19 cellular contexts compared by ENCODE assay signal in the genomic region with DNA sequence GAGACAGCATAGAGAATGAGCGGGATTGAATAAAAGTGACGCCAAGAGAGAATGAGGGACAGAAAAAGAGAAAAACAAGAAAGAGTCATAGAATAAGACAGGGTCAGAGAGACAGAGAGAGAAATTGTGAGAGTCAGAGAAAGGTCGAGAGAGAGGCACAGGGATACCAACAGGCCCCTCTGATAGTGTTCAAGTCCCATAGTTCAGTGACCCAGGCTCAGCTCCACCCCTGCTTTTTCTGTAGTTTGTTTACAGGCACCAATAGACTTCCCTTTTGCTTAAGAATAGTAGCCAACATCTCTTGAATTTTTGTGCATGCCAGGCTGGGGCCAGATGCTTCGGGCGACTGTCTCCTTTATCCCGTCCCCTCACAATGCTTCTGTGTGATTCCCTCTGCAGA.
DNase-seq lines count a peak whose midpoint lies in the region; ATAC-seq and TF ChIP-seq lines count a peak whose summit lies in the region.
"Had no signal": no experiment of that assay in that cellular context is flagged by ENCODE, and none has a peak within 500 bp of the region (broad histone marks: within the 10 kb centered on the region; RNA-seq: fewer than 3 reads in every experiment).

No MANE protein-coding gene starts in this region.

- POLR2A ChIA-PET in HEK293 (lab: Yijun Ruan, JAX) = no interaction called here
- POLR2A ChIA-PET in WTC11 (lab: Charles Lee) = no interaction called here

- CTCF ChIA-PET in HEK293 (lab: Yijun Ruan, JAX) (interaction anchor here (0.7 to 18.8 kb wide), 7 partner anchors 23 to 687 kb away, joined by 3 to 263 read pairs (median 3); no protein-coding TSS in a partner anchor), WTC11 (lab: Charles Lee) (interaction anchor here (0.8 to 2.9 kb wide), 5 partner anchors 13 to 347 kb away, joined by 3 to 7 read pairs (median 4); no protein-coding TSS in a partner anchor)

- no peak overlapping the region for H3K4me3 ChIP-seq in HEK293 (ENCODE audit: low read depth, low read length)
- H3K4me3 ChIP-seq in sigmoid colon = no peak overlapping the region
- H3K4me3 ChIP-seq: A549 had no signal

- H3K4me1 Mint-ChIP-seq in WTC11 = peaks cover 4% of the 10 kb centered on the region; the same call in 1 of the 2 replicates

- no peaks in the 10 kb centered on the region for H3K9me3 ChIP-seq in HEK293 (ENCODE audit: control insufficient read depth, insufficient read depth, low read depth, low read length)
- no peaks in the 10 kb centered on the region for H3K9me3 ChIP-seq in sigmoid colon
- H3K9me3 ChIP-seq: A549 had no signal

- no peak overlapping the region for H3K27ac Mint-ChIP-seq in WTC11
- H3K27ac Mint-ChIP-seq: CD4-positive, alpha-beta T cell; H9 had no signal

- peaks cover 4% of the 10 kb centered on the region; the same call in 1 of the 2 replicates for H3K4me1 ChIP-seq in HEK293 (ENCODE audit: control insufficient read depth, insufficient read depth, low read length)
- peaks cover 0 to 31% (median 22%) of the 10 kb centered on the region in 4 donors for H3K4me1 ChIP-seq in sigmoid colon
- H3K4me1 ChIP-seq: A549 had no signal

- TF ChIP-seq EP300 in sigmoid colon (IDR thresholded peaks at IDR 0.05) = no peak

- WGBS in sigmoid colon, 2 donors = 90 to 92% methylated on average over 6 of the region's 6 CpGs

- H3K4me3 Mint-ChIP-seq in WTC11 = no peak overlapping the region
- H3K4me3 Mint-ChIP-seq: CD4-positive, alpha-beta T cell; H9 had no signal

- TF ChIP-seq CTCF in HEK293 (tag by site-specific recombination; IDR thresholded peaks at IDR 0.05) (no peak), WTC11 (IDR thresholded peaks at IDR 0.05) (no peak), sigmoid colon (IDR thresholded peaks at IDR 0.05) (no peak)

- no peaks in the 10 kb centered on the region for H3K27me3 ChIP-seq in sigmoid colon

- no peak for TF ChIP-seq POLR2A in sigmoid colon (IDR thresholded peaks at IDR 0.05)

- no peaks in the 10 kb centered on the region for H3K27me3 Mint-ChIP-seq in WTC11 (ENCODE audit: low read depth)
- H3K27me3 Mint-ChIP-seq: CD4-positive, alpha-beta T cell had no signal

- no peak overlapping the region for H3K27ac ChIP-seq in HEK293 (ENCODE audit: extremely low read depth, low read depth, low read length)
- H3K27ac ChIP-seq in sigmoid colon = no peak overlapping the region
- H3K27ac ChIP-seq: A549, C4-2B, HL-60 had no signal

- H3K36me3 ChIP-seq in HEK293 (ENCODE audit: control insufficient read depth in 2 of 2, insufficient read depth in 1 of 2, low read length in 2 of 2) = no peaks in the 10 kb centered on the region
- H3K36me3 ChIP-seq in sigmoid colon = no peaks in the 10 kb centered on the region

- no peaks in the 10 kb centered on the region for H3K36me3 Mint-ChIP-seq in WTC11

- ATAC-seq in WTC11 (0 out of 2 replicates have a peak, but pooled peaks have one; percentile 22), HG02678 (IDR thresholded peaks at IDR 0.05; ENCODE audit: unreplicated experiment) (no peak)
- ATAC-seq: A549 had no signal

- intact Hi-C loops in sigmoid colon (cut with DNase I) = no loop called here

- no peaks in the 10 kb centered on the region for H3K9me3 Mint-ChIP-seq in WTC11
- H3K9me3 Mint-ChIP-seq: H9 had no signal

- DNase-seq in WTC11 (ENCODE audit: low spot score) (no peak), islet precursor cell (peak; percentile 29), sigmoid colon (peak; percentile 4), glomerular visceral epithelial cell (ENCODE audit: extremely low spot score) (no peak), middle frontal gyrus (ENCODE audit: extremely low spot score, low spot score) (no peak), RKO (ENCODE audit: low spot score) (no peak)
- DNase-seq: AML-193; CD4-positive, alpha-beta T cell; DMS153; DMS79; GF-D8; H9; IMR-90; KBM-7 had no signal

TF ChIP-seq in HEK293, 187 proteins besides CTCF, POLR2A, EP300 and RAD21:
- TF ChIP-seq, protein P1, sequence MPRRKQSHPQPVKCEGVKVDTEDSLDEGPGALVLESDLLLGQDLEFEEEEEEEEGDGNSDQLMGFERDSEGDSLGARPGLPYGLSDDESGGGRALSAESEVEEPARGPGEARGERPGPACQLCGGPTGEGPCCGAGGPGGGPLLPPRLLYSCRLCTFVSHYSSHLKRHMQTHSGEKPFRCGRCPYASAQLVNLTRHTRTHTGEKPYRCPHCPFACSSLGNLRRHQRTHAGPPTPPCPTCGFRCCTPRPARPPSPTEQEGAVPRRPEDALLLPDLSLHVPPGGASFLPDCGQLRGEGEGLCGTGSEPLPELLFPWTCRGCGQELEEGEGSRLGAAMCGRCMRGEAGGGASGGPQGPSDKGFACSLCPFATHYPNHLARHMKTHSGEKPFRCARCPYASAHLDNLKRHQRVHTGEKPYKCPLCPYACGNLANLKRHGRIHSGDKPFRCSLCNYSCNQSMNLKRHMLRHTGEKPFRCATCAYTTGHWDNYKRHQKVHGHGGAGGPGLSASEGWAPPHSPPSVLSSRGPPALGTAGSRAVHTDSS (tag by site-specific recombination; IDR thresholded peaks at IDR 0.05) = no peak
- no peak for TF ChIP-seq ZNF24 (tag by site-specific recombination; IDR thresholded peaks at IDR 0.05)
- TF ChIP-seq PRDM1 (tag by site-specific recombination; IDR thresholded peaks at IDR 0.05) = peak; percentile 43; the same call in 1 of the 2 replicates

TF ChIP-seq in WTC11, 78 proteins besides CTCF, POLR2A, EP300 and RAD21 (continues in another document):
- TF ChIP-seq, protein P2, sequence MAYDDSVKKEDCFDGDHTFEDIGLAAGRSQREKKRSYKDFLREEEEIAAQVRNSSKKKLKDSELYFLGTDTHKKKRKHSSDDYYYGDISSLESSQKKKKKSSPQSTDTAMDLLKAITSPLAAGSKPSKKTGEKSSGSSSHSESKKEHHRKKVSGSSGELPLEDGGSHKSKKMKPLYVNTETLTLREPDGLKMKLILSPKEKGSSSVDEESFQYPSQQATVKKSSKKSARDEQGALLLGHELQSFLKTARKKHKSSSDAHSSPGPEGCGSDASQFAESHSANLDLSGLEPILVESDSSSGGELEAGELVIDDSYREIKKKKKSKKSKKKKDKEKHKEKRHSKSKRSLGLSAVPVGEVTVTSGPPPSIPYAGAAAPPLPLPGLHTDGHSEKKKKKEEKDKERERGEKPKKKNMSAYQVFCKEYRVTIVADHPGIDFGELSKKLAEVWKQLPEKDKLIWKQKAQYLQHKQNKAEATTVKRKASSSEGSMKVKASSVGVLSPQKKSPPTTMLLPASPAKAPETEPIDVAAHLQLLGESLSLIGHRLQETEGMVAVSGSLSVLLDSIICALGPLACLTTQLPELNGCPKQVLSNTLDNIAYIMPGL (CRISPR knock-in tag; IDR thresholded peaks at IDR 0.05) = no peak
- TF ChIP-seq, protein P3, sequence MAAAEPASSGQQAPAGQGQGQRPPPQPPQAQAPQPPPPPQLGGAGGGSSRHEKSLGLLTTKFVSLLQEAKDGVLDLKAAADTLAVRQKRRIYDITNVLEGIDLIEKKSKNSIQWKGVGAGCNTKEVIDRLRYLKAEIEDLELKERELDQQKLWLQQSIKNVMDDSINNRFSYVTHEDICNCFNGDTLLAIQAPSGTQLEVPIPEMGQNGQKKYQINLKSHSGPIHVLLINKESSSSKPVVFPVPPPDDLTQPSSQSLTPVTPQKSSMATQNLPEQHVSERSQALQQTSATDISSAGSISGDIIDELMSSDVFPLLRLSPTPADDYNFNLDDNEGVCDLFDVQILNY (CRISPR knock-in tag; IDR thresholded peaks at IDR 0.05) = no peak
- TF ChIP-seq, protein P4, sequence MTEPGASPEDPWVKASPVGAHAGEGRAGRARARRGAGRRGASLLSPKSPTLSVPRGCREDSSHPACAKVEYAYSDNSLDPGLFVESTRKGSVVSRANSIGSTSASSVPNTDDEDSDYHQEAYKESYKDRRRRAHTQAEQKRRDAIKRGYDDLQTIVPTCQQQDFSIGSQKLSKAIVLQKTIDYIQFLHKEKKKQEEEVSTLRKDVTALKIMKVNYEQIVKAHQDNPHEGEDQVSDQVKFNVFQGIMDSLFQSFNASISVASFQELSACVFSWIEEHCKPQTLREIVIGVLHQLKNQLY (CRISPR knock-in tag; IDR thresholded peaks at IDR 0.05) = no peak
- TF ChIP-seq, protein P5, sequence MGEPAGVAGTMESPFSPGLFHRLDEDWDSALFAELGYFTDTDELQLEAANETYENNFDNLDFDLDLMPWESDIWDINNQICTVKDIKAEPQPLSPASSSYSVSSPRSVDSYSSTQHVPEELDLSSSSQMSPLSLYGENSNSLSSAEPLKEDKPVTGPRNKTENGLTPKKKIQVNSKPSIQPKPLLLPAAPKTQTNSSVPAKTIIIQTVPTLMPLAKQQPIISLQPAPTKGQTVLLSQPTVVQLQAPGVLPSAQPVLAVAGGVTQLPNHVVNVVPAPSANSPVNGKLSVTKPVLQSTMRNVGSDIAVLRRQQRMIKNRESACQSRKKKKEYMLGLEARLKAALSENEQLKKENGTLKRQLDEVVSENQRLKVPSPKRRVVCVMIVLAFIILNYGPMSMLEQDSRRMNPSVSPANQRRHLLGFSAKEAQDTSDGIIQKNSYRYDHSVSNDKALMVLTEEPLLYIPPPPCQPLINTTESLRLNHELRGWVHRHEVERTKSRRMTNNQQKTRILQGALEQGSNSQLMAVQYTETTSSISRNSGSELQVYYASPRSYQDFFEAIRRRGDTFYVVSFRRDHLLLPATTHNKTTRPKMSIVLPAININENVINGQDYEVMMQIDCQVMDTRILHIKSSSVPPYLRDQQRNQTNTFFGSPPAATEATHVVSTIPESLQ (CRISPR knock-in tag; IDR thresholded peaks at IDR 0.05) = no peak
- TF ChIP-seq, protein P6, sequence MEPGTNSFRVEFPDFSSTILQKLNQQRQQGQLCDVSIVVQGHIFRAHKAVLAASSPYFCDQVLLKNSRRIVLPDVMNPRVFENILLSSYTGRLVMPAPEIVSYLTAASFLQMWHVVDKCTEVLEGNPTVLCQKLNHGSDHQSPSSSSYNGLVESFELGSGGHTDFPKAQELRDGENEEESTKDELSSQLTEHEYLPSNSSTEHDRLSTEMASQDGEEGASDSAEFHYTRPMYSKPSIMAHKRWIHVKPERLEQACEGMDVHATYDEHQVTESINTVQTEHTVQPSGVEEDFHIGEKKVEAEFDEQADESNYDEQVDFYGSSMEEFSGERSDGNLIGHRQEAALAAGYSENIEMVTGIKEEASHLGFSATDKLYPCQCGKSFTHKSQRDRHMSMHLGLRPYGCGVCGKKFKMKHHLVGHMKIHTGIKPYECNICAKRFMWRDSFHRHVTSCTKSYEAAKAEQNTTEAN (CRISPR knock-in tag; IDR thresholded peaks at IDR 0.05) = no peak
- no peak for TF ChIP-seq HMGA2 (CRISPR knock-in tag; IDR thresholded peaks at IDR 0.05)
- no peak for TF ChIP-seq NR2C2 (CRISPR knock-in tag; IDR thresholded peaks at IDR 0.05)
- TF ChIP-seq TEAD4 (CRISPR knock-in tag; IDR thresholded peaks at IDR 0.05) = no peak

Comparison
In these comparisons a context has a peak if more than half of its experiments do, and no peak if none do; other contexts are left out.
1. DNase-seq: peak in islet precursor cell (single experiment) and sigmoid colon (single experiment); none in WTC11 (single experiment), glomerular visceral epithelial cell (single experiment), middle frontal gyrus (single experiment) and RKO (single experiment).